8 cellular contexts compared by ENCODE assay signal in the genomic region with DNA sequence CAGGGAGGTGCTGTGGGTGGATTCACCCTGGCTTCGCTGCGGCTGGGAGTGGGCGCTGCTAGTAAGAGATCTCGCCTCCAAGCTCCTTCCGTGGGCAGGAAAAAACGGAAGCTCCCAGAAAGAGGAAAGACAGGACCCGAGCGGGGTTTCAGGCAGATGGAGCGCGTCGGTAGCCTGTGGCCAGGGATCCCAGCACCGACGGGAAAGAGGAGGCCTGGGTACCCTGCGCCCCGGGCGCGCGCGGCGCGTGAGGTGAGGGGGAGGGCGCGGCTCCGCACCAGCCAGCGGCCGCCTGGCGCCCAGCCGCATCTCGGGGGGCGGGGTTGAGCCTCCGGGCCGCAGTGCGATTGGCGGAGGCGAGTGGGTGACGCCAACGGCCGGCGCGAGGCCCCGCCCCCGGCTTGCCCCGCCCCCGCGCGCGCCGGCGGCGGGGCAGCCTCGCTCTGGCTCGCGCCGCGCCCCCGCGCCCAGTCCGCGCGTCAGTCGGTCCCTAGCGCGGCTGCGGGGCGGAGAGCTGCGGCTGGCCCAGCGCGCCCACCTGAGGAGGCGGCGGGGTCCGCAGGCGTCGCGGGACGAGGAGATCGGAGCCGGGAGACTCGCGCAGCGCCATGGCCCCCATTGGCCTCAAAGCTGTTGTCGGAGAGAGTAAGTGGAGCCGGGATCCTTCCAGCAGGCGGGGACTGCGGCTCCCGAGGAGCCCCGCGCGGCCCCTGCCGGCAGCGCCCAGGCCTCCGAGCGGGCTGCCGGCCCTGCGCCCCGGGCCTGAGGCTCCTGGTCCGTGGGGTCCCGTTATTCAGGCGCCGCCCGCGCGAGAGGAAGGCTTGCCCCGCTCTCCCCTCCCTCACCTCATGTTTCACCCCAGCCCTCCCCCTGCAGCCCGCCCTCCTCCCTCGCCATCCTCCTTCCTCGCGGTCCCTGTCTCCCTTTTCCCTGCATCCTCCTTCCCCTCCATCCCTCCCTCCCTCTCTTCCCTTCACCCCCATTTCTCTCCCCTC. TPM values are rescaled to one million over a fixed set of nuclear protein-coding genes. Genes with fewer than 3 reads are reported as not detected.
DNase-seq lines count a peak whose midpoint lies in the region; ATAC-seq and TF ChIP-seq lines count a peak whose summit lies in the region.

A gene (plus strand): TSS at position 482 of the 995 bp plus-strand sequence. CDS start 127 bp downstream, at position 609.

- H3K9me3 Mint-ChIP-seq in nephron progenitor cell = peaks cover 6% of the 10 kb centered on the region
- H3K9me3 Mint-ChIP-seq in stimulated activated naive CD8-positive, alpha-beta T cell treated with anti-CD3 and anti-CD28 coated beads, Interleukin-15, Interleukin-2, amounts not matched to agents 100 ng/mL and 50 ng/mL, for 24 hours = no peaks in the 10 kb centered on the region

- H3K9me2 ChIP-seq in Karpas-422 (replicated peaks; ENCODE audit: insufficient read depth, low read length) = no peaks in the 10 kb centered on the region

- H3K27ac ChIP-seq in Karpas-422 (ENCODE audit: low read length) = no peak within 1 kb of the TSS
- H3K27ac ChIP-seq in RWPE2 (ENCODE audit: poor library complexity, severe bottlenecking) = peak within 1 kb of the TSS; percentile 44

- H3K4me1 ChIP-seq in Karpas-422 (ENCODE audit: low read length) (peaks cover 13% of the 10 kb centered on the region), RWPE2 (ENCODE audit: insufficient read depth, poor library complexity, severe bottlenecking) (no peaks in the 10 kb centered on the region)

- H3K27me3 ChIP-seq in Karpas-422 (ENCODE audit: low read length) = no peaks in the 10 kb centered on the region
- no peaks in the 10 kb centered on the region for H3K27me3 ChIP-seq in RWPE2 (ENCODE audit: insufficient read depth, poor library complexity, severe bottlenecking)

- peak; percentile 75 for ATAC-seq in GM21723 (IDR thresholded peaks at IDR 0.05; ENCODE audit: unreplicated experiment)
- peak; percentile 58 for ATAC-seq in RWPE2 (ENCODE audit: low read depth)

- H3K36me3 Mint-ChIP-seq in nephron progenitor cell (ENCODE audit: low read depth) = peaks cover 6% of the 10 kb centered on the region
- H3K36me3 Mint-ChIP-seq in stimulated activated naive CD8-positive, alpha-beta T cell treated with anti-CD3 and anti-CD28 coated beads, Interleukin-15, Interleukin-2, amounts not matched to agents 100 ng/mL and 50 ng/mL, for 24 hours (ENCODE audit: low read depth) = no peaks in the 10 kb centered on the region

- H3K9me3 ChIP-seq in Karpas-422 (ENCODE audit: low read length) (no peaks in the 10 kb centered on the region), RWPE2 (ENCODE audit: severe bottlenecking) (no peaks in the 10 kb centered on the region)

- peaks cover 65% of the 10 kb centered on the region for H3K27me3 Mint-ChIP-seq in nephron progenitor cell (ENCODE audit: low read depth, poor library complexity)
- peaks cover 39% of the 10 kb centered on the region for H3K27me3 Mint-ChIP-seq in stimulated activated naive CD8-positive, alpha-beta T cell treated with anti-CD3 and anti-CD28 coated beads, Interleukin-15, Interleukin-2, amounts not matched to agents 100 ng/mL and 50 ng/mL, for 24 hours

- H4K20me1 ChIP-seq in Karpas-422 (ENCODE audit: insufficient read depth, low read depth, low read length) = 0 out of 2 replicates have a peak, but pooled peaks cover 5% of the 10 kb centered on the region

- H3K4me3 ChIP-seq in Karpas-422 (ENCODE audit: low read length) (peak within 1 kb of the TSS; percentile 87), RWPE2 (ENCODE audit: severe bottlenecking) (peak within 1 kb of the TSS; percentile 99), fibroblast of the aortic adventitia (ENCODE audit: low read depth, low read length) (peak within 1 kb of the TSS; percentile 83)

- TF ChIP-seq CTCF in RWPE2 (IDR thresholded peaks at IDR 0.05; ENCODE audit: poor library complexity, severe bottlenecking) (peak; percentile 10), fibroblast of the aortic adventitia (IDR thresholded peaks at IDR 0.05; ENCODE audit: insufficient read depth, low read length) (peak; percentile 24), nephron progenitor cell (IDR thresholded peaks at IDR 0.05) (no peak)

- peak within 1 kb of the TSS; percentile 85 for H3K9ac ChIP-seq in Karpas-422 (ENCODE audit: low read length)

- H3K36me3 ChIP-seq in Karpas-422 (ENCODE audit: insufficient read depth, low read length) = no peaks in the 10 kb centered on the region
- no peaks in the 10 kb centered on the region for H3K36me3 ChIP-seq in RWPE2 (ENCODE audit: low read depth)

- peak within 1 kb of the TSS; percentile 93 for H3K4me3 Mint-ChIP-seq in nephron progenitor cell
- peak within 1 kb of the TSS; percentile 94 for H3K4me3 Mint-ChIP-seq in stimulated activated naive CD8-positive, alpha-beta T cell treated with anti-CD3 and anti-CD28 coated beads, Interleukin-15, Interleukin-2, amounts not matched to agents 100 ng/mL and 50 ng/mL, for 24 hours

- H3K79me2 ChIP-seq in Karpas-422 (ENCODE audit: low read length) = no peaks in the 10 kb centered on the region

- peak within 1 kb of the TSS; percentile 100 for H2AFZ ChIP-seq in Karpas-422 (ENCODE audit: low read length)

- H3K27ac Mint-ChIP-seq in nephron progenitor cell = no peak within 1 kb of the TSS
- peak within 1 kb of the TSS; percentile 88 for H3K27ac Mint-ChIP-seq in stimulated activated naive CD8-positive, alpha-beta T cell treated with anti-CD3 and anti-CD28 coated beads, Interleukin-15, Interleukin-2, amounts not matched to agents 100 ng/mL and 50 ng/mL, for 24 hours

- peak within 1 kb of the TSS; percentile 89 for H3K4me2 ChIP-seq in Karpas-422 (ENCODE audit: low read depth, low read length, poor library complexity, severe bottlenecking)

- peak; percentile 77 for DNase-seq in DMS153 (lab: John Stamatoyannopoulos, UW)
- peak; percentile 95 for DNase-seq in Karpas-422
- DNase-seq in RWPE2 (ENCODE audit: low spot score) = peak; percentile 79
- DNase-seq in activated T-helper 9 cell treated with anti-CD3 and anti-CD28 coated beads, Interleukin-2, amount 50 U/mL, for 16 hours (ENCODE audit: low read depth) = peak; percentile 82
- peak; percentile 78 for DNase-seq in fibroblast of the aortic adventitia (ENCODE audit: low read depth)
- peak; percentile 93 for DNase-seq in nephron progenitor cell

- H3K4me1 Mint-ChIP-seq in nephron progenitor cell = peaks cover 34% of the 10 kb centered on the region
- peaks cover 30% of the 10 kb centered on the region for H3K4me1 Mint-ChIP-seq in stimulated activated naive CD8-positive, alpha-beta T cell treated with anti-CD3 and anti-CD28 coated beads, Interleukin-15, Interleukin-2, amounts not matched to agents 100 ng/mL and 50 ng/mL, for 24 hours (ENCODE audit: low read depth)

RNA-seq across cellular contexts. Expression of the gene that starts here (rescaled TPM):
- 3.1 and 3.6 TPM in 2 replicates for total RNA-seq in Karpas-422 (2014; rRNA removed; shearing (Covaris generic); ENCODE audit: low replicate concordance)
- 25.5 and 40.6 TPM in 2 replicates for total RNA-seq in fibroblast of the aortic adventitia (ENCODE audit: low replicate concordance)
